21 cellular contexts compared by ENCODE assay signal in the genomic region with DNA sequence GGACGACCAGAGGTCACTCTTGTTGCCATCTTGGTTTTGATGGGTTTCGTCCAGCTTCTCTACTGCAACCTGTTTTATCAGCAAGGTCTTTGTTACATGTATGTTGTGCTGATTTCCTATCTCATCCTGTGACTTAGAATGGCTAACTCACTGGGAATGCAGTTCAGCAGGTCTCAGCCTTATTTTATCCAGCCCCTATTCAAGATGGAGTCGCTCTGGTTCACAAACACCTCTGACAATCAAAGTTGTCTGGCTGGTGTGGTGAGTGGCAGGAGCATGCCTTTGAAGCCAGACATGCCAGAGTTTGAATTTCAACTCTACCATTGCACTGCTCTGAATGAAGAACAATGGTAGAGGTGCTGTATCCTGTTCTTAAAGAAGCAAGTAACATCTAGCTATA.
"Had no signal": no experiment of that assay in that cellular context is flagged by ENCODE, and none has a peak within 500 bp of the region (broad histone marks: within the 10 kb centered on the region; RNA-seq: fewer than 3 reads in every experiment).

No MANE protein-coding gene starts in this region.

- H2AFZ ChIP-seq: hepatocyte had no signal

- H3K4me3 ChIP-seq: colonic mucosa, esophagus muscularis mucosa, gastroesophageal sphincter, heart left ventricle, hepatocyte, left lung, lower lobe of right lung had no signal

- H3K27ac ChIP-seq: colonic mucosa, esophagus muscularis mucosa, foreskin keratinocyte, gastroesophageal sphincter, heart left ventricle, hepatocyte, left lung, lower lobe of right lung had no signal

- H3K79me2 ChIP-seq: hepatocyte had no signal

- H3K27me3 ChIP-seq: colonic mucosa, esophagus muscularis mucosa, foreskin keratinocyte, gastroesophageal sphincter, heart left ventricle, hepatocyte, left lung had no signal

- DNase-seq: colonic mucosa; cortex of kidney; effector CD8-positive, alpha-beta T cell; effector memory CD8-positive, alpha-beta T cell; endodermal cell; foreskin keratinocyte; heart left ventricle; hypothalamus; immature natural killer cell; left cardiac atrium; left lung; left ventricle myocardium superior; lower lobe of right lung; mesenchymal stem cell; naive thymus-derived CD4-positive, alpha-beta T cell had no signal

- H3K4me1 ChIP-seq: colonic mucosa, foreskin keratinocyte, lower lobe of right lung had no signal

- FAIRE-seq: endometrium, frontal cortex, keratinocyte had no signal

- H3K4me2 ChIP-seq: hepatocyte had no signal

- H3K36me3 ChIP-seq: colonic mucosa, esophagus muscularis mucosa, gastroesophageal sphincter, heart left ventricle, left lung, lower lobe of right lung had no signal

- H3K9me3 ChIP-seq: colonic mucosa, esophagus muscularis mucosa, gastroesophageal sphincter, heart left ventricle, left lung, lower lobe of right lung had no signal
